ENCODE assay signal across 10 cellular contexts in the genomic region with DNA sequence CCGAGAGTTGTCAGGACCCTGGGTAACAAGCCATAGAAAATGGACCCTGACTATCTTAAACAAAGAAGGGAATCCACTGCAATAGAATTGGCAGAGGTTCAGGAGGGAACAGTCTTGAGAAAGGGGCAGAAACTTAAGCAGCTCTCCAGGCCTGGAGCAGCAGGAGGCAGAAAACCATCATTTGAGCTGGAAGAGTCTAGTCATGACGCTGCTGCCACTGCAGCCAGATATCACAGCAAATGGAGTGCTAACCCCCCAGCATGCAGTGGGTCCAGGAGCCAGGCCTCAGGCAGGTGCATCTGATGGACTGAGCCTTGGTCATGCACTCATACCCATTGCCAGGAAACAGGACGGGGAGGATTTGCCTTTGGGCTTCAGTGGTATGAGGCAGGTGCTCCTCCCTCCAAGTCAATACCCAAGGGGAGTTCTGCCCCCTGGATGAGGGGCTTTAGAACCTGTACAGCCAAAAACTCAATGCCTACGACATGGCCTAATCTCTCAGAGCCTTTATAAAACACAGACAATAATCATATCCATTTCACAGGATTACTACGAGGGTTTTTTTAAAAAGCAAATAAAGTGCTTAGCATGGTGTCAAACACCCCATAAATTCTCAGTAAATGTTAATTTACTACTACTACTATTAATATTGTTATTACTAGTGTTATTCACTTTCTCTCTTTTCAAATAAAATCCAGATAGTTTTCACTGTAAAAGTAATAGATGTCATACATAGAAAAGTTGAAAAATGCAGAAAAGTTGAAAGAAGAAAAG. TPM values are rescaled to one million over a fixed set of nuclear protein-coding genes. Genes with fewer than 3 reads are reported as not detected.
A peak's percentile ranks its signal among the peaks of the same experiment; 100 is the strongest.
DNase-seq lines count a peak whose midpoint lies in the region; ATAC-seq and TF ChIP-seq lines count a peak whose summit lies in the region.
"Had no signal": no experiment of that assay in that cellular context is flagged by ENCODE, and none has a peak within 500 bp of the region (broad histone marks: within the 10 kb centered on the region; RNA-seq: fewer than 3 reads in every experiment).

No MANE protein-coding gene starts in this region.

- POLR2A ChIA-PET in HEK293 (lab: Yijun Ruan, JAX), result no interaction called here
- POLR2A ChIA-PET in PC-3 (lab: Charles Lee; ENCODE audit: unreplicated experiment), result no interaction called here

- no peaks in the 10 kb centered on the region for H3K27me3 ChIP-seq in PC-3 (ENCODE audit: low read length)
- H3K27me3 ChIP-seq: neural progenitor cell had no signal

- H3K4me3 ChIP-seq in HEK293 (ENCODE audit: low read depth, low read length) (no peak overlapping the region), PC-3 (ENCODE audit: low read length) (no peak overlapping the region)
- H3K4me3 ChIP-seq: neural progenitor cell had no signal

- ATAC-seq in GM18867 (IDR thresholded peaks at IDR 0.05; ENCODE audit: unreplicated experiment) (peak; percentile 20), PC-3 (no peak), HG03175 (IDR thresholded peaks at IDR 0.05; ENCODE audit: unreplicated experiment) (no peak)

- no peak overlapping the region for H3K9ac ChIP-seq in PC-3 (ENCODE audit: low read length)
- H3K9ac ChIP-seq: neural progenitor cell had no signal

- no peaks in the 10 kb centered on the region for H3F3A ChIP-seq in PC-3 (ENCODE audit: low read length, unreplicated experiment)

- H3K4me1 ChIP-seq in HEK293 (ENCODE audit: control insufficient read depth, insufficient read depth, low read length), result peaks cover 24% of the 10 kb centered on the region
- peaks cover 53% of the 10 kb centered on the region for H3K4me1 ChIP-seq in PC-3 (ENCODE audit: insufficient read depth, low read length)

- H4K20me1 ChIP-seq in PC-3 (ENCODE audit: low read length), result no peaks in the 10 kb centered on the region

- H3K27ac ChIP-seq in HEK293 (ENCODE audit: extremely low read depth, low read depth, low read length) (no peak overlapping the region), PC-3 (ENCODE audit: low read length) (peak overlapping the region; percentile 66; the same call in 1 of the 2 replicates)
- H3K27ac ChIP-seq: neural progenitor cell had no signal

- CTCF ChIA-PET in HEK293 (lab: Yijun Ruan, JAX), result interaction anchor here (0.5 kb wide), 1 partner anchor 221 kb away, joined by 4 read pairs; no protein-coding TSS in a partner anchor
- CTCF ChIA-PET in PC-3 (lab: Charles Lee), result no interaction called here

- H3K9me3 ChIP-seq in HEK293 (ENCODE audit: control insufficient read depth, insufficient read depth, low read depth, low read length) (no peaks in the 10 kb centered on the region), PC-3 (ENCODE audit: low read length) (no peaks in the 10 kb centered on the region)

- BruUV-seq in PC-3 (replicated peaks; lab: Mats Ljungman, UMichigan), result no TSS peak

- H3K79me2 ChIP-seq in PC-3 (ENCODE audit: low read length), result no peaks in the 10 kb centered on the region

- H3K36me3 ChIP-seq in HEK293 (ENCODE audit: control insufficient read depth in 2 of 2, insufficient read depth in 1 of 2, low read length in 2 of 2), result no peaks in the 10 kb centered on the region
- no peaks in the 10 kb centered on the region for H3K36me3 ChIP-seq in PC-3 (ENCODE audit: low read depth, low read length)
- H3K36me3 ChIP-seq: neural progenitor cell had no signal

- H2AFZ ChIP-seq in PC-3 (ENCODE audit: low read length), result no peak overlapping the region
- H2AFZ ChIP-seq: neural progenitor cell had no signal

- H3K9me2 ChIP-seq in PC-3 (replicated peaks; ENCODE audit: low read length), result no peaks in the 10 kb centered on the region

- DNase-seq in PC-3 (no peak), fibroblast of peridontal ligament (ENCODE audit: extremely low read depth) (peak; percentile 71), SKM-1 (lab: John Stamatoyannopoulos, UW; ENCODE audit: unreplicated experiment) (no peak), NCI-H446 treated with DMSO at 0.1 percent for 48 hours (lab: John Stamatoyannopoulos, UW) (no peak), UCSD-AML1 (lab: John Stamatoyannopoulos, UW; ENCODE audit: unreplicated experiment) (no peak)
- DNase-seq: head of caudate nucleus had no signal

- TF ChIP-seq CTCF in HEK293 (tag by site-specific recombination; IDR thresholded peaks at IDR 0.05) (no peak), PC-3 (conservative IDR thresholded peaks at IDR 0.05; ENCODE audit: low read depth, low read length) (no peak)

- intact Hi-C loops in PC-3 (cut with micrococcal nuclease), result no loop called here

- H3K4me2 ChIP-seq in PC-3 (ENCODE audit: low read length), result no peak overlapping the region; the same call in 1 of the 2 replicates
- H3K4me2 ChIP-seq: neural progenitor cell had no signal

TF ChIP-seq in HEK293, 187 proteins besides CTCF, POLR2A, EP300 and RAD21:
- TF ChIP-seq ZNF660 (tag by site-specific recombination; IDR thresholded peaks at IDR 0.05) (no peak), GLIS1 (tag by site-specific recombination; IDR thresholded peaks at IDR 0.05) (0 out of 2 replicates have a peak, but pooled peaks have one; percentile 26), ZNF701 (tag by site-specific recombination; IDR thresholded peaks at IDR 0.05) (no peak), GLI4 (tag by site-specific recombination; IDR thresholded peaks at IDR 0.05) (no peak)
- TF ChIP-seq, protein P1, sequence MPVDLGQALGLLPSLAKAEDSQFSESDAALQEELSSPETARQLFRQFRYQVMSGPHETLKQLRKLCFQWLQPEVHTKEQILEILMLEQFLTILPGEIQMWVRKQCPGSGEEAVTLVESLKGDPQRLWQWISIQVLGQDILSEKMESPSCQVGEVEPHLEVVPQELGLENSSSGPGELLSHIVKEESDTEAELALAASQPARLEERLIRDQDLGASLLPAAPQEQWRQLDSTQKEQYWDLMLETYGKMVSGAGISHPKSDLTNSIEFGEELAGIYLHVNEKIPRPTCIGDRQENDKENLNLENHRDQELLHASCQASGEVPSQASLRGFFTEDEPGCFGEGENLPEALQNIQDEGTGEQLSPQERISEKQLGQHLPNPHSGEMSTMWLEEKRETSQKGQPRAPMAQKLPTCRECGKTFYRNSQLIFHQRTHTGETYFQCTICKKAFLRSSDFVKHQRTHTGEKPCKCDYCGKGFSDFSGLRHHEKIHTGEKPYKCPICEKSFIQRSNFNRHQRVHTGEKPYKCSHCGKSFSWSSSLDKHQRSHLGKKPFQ (tag by site-specific recombination; IDR thresholded peaks at IDR 0.05), result no peak
- TF ChIP-seq, protein P2, sequence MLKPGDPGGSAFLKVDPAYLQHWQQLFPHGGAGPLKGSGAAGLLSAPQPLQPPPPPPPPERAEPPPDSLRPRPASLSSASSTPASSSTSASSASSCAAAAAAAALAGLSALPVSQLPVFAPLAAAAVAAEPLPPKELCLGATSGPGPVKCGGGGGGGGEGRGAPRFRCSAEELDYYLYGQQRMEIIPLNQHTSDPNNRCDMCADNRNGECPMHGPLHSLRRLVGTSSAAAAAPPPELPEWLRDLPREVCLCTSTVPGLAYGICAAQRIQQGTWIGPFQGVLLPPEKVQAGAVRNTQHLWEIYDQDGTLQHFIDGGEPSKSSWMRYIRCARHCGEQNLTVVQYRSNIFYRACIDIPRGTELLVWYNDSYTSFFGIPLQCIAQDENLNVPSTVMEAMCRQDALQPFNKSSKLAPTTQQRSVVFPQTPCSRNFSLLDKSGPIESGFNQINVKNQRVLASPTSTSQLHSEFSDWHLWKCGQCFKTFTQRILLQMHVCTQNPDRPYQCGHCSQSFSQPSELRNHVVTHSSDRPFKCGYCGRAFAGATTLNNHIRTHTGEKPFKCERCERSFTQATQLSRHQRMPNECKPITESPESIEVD (tag by site-specific recombination; IDR thresholded peaks at IDR 0.05), result peak; percentile 51; the same call in 1 of the 2 replicates

RNA-seq across cellular contexts. Expression of a gene that starts 30.7 kb away (rescaled TPM):
- 205 and 206 TPM in 2 replicates for total RNA-seq in PC-3 (2014; rRNA removed)

RNA-seq across cellular contexts. Expression of a gene that starts 39.1 kb away (rescaled TPM):
- total RNA-seq in PC-3 (2014; rRNA removed), result 18.4 and 20.3 TPM in 2 replicates
